Comparison of ENCODE assay signal across 12 cellular contexts in the genomic region with DNA sequence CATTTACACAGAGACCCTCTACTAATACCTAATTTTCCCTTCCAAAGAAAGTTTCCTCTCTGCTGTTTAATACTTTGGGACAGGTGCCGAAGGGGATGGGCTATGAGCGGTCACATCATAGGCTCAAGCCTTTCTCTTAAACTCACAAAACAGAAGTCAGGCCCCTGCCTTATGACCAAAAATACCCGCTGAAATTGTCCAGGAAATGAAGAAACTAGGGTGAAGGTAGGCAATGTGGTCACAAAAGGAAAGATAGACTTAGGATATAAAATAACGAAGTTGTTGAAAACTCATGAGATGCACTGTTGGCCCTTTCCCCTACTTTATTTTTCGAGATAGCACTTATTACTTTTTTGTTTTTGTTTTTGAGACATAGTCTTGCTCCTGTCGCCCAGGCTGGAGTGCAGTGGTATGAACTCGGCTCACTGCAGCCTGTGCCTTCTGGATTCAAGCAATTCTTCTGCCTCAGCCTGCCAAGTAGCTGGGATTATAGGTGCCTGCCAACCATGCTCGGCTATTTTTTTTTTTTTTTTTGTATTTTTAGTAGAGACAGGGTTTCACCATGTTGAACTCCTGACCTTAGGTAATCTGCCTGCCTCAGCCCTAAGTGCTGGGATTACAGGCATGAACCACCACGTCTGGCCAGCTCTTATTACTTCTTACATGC. TPM values are rescaled to one million over a fixed set of nuclear protein-coding genes. Genes with fewer than 3 reads are reported as not detected.
DNase-seq lines count a peak whose midpoint lies in the region; ATAC-seq and TF ChIP-seq lines count a peak whose summit lies in the region.
"Had no signal": no experiment of that assay in that cellular context is flagged by ENCODE, and none has a peak within 500 bp of the region (broad histone marks: within the 10 kb centered on the region; RNA-seq: fewer than 3 reads in every experiment).

No MANE protein-coding gene starts in this region.

- no peaks in the 10 kb centered on the region for H3K9me3 ChIP-seq in HCT116 (ENCODE audit: control insufficient read depth in 1 of 2, insufficient read depth in 1 of 2, low read depth in 1 of 2, low read length in 2 of 2)
- no peaks in the 10 kb centered on the region for H3K9me3 ChIP-seq in heart left ventricle
- H3K9me3 ChIP-seq in skeletal muscle satellite cell (replicated peaks; ENCODE audit: low read length) = no peaks in the 10 kb centered on the region

- no peaks in the 10 kb centered on the region for H3K79me2 ChIP-seq in HCT116 (ENCODE audit: insufficient read depth, low read length)

- no TSS peak for BruUV-seq in HCT116 (replicated peaks; lab: Mats Ljungman, UMichigan)

- intact Hi-C loops in HCT116 (cut with micrococcal nuclease) = no loop called here
- intact Hi-C loops in heart left ventricle (cut with DNase I) = loop anchor here in 1 of 10 donors (10.0 kb wide), 1 partner anchor 191 kb away; no protein-coding TSS in a partner anchor
- intact Hi-C loops in sciatic nerve (cut with DNase I) = no loop called here

- peaks cover 12 to 41% of the 10 kb centered on the region in 2 experiments for H3K4me1 ChIP-seq in HCT116 (ENCODE audit: control insufficient read depth in 1 of 2, insufficient read depth in 2 of 2, low read length in 2 of 2)
- H3K4me1 ChIP-seq in heart left ventricle = peaks cover 0 to 97% (median 84%) of the 10 kb centered on the region in 12 donors
- H3K4me1 ChIP-seq in skeletal muscle satellite cell (ENCODE audit: control insufficient read depth, insufficient read depth, low read length) = peaks cover 71% of the 10 kb centered on the region

- no peak overlapping the region for H3K4me3 ChIP-seq in HCT116 (replicated peaks in 1 of 2; ENCODE audit: low read depth in 1 of 2, low read length in 2 of 2)
- H3K4me3 ChIP-seq in heart left ventricle = no peak overlapping the region
- peak overlapping the region; percentile 8 for H3K4me3 ChIP-seq in skeletal muscle satellite cell (ENCODE audit: low read length)
- no peak overlapping the region for H3K4me3 ChIP-seq in foreskin fibroblast (ENCODE audit: low read depth in 1 of 2, low read length in 2 of 2)

- ATAC-seq in HCT116 (peak; percentile 42), SK-N-SH treated with all-trans-retinoic acid at 6 μM for 48 hours (peak; percentile 21), heart left ventricle (peak in 1 of 4 donors; percentile 27), sciatic nerve (no peak), GM18519 (IDR thresholded peaks at IDR 0.05; ENCODE audit: low FRiP score, unreplicated experiment) (no peak)

- H3K36me3 ChIP-seq in HCT116 (ENCODE audit: control insufficient read depth in 1 of 2, insufficient read depth in 2 of 2, low read length in 2 of 2) = no peaks in the 10 kb centered on the region
- peaks cover 0 to 4% (median 0%) of the 10 kb centered on the region in 9 donors for H3K36me3 ChIP-seq in heart left ventricle
- no peaks in the 10 kb centered on the region for H3K36me3 ChIP-seq in skeletal muscle satellite cell (ENCODE audit: insufficient read depth, low read length)

- no peak for TF ChIP-seq CTCF in HCT116 (IDR thresholded peaks at IDR 0.05 in 2 of 3, conservative IDR thresholded peaks at IDR 0.05 in 1 of 3; ENCODE audit: borderline replicate concordance in 1 of 3, insufficient read depth in 1 of 3, low read depth in 2 of 3, low read length in 2 of 3)
- no peak for TF ChIP-seq CTCF in heart left ventricle (IDR thresholded peaks at IDR 0.05)
- no peak for TF ChIP-seq CTCF in foreskin fibroblast (IDR thresholded peaks at IDR 0.05; ENCODE audit: low read depth, low read length)

- no peaks in the 10 kb centered on the region for H4K20me1 ChIP-seq in HCT116 (ENCODE audit: insufficient read depth)

- RAD21 ChIA-PET in HCT116 (lab: Charles Lee; ENCODE audit: low non-redundant PET in 1 of 2, low total read pairs in 2 of 2, uncharacterized antibody in 2 of 2, unreplicated experiment in 2 of 2) = no interaction called here

- H3K9ac ChIP-seq in HCT116 (ENCODE audit: low read length) = no peak overlapping the region
- H3K9ac ChIP-seq in skeletal muscle satellite cell (ENCODE audit: low read depth, low read length) = peak overlapping the region; percentile 77

- H3K27me3 ChIP-seq in HCT116 (ENCODE audit: insufficient read depth, low read length) (no peaks in the 10 kb centered on the region), heart left ventricle (no peaks in the 10 kb centered on the region), skeletal muscle satellite cell (ENCODE audit: control insufficient read depth, insufficient read depth, low read length) (no peaks in the 10 kb centered on the region)

- 50 to 61% (median 54%) methylated on average over 9 of the region's 9 CpGs for WGBS in heart left ventricle, 4 donors

- POLR2A ChIA-PET in HCT116 (lab: Charles Lee) = no interaction called here

- H3K27ac ChIP-seq in HCT116 (ENCODE audit: low read depth, low read length) (no peak overlapping the region), heart left ventricle (peak overlapping the region in 10 of 12 donors; percentile 22 to 70 (median 42))

- no peak for TF ChIP-seq POLR2A in HCT116 (IDR thresholded peaks at IDR 0.05; ENCODE audit: borderline replicate concordance, extremely low read depth, insufficient read depth, insufficient read length)
- no peak for TF ChIP-seq POLR2A in heart left ventricle (IDR thresholded peaks at IDR 0.05)

- H2AFZ ChIP-seq in HCT116 (ENCODE audit: low read depth, low read length, poor library complexity, severe bottlenecking) = peak overlapping the region; percentile 29

- CTCF ChIA-PET in HCT116 (lab: Charles Lee) = interaction anchor here (0.7 kb wide), 1 partner anchor 14 kb away, joined by 4 read pairs; no protein-coding TSS in a partner anchor

- TF ChIP-seq RAD21 in HCT116 (IDR thresholded peaks at IDR 0.05; ENCODE audit: low read depth) = no peak

- DNase-seq in HCT116 (ENCODE audit: low read depth, low spot score) (no peak), heart left ventricle (no peak), sciatic nerve (ENCODE audit: low spot score) (no peak), foreskin fibroblast (no peak)
- no peak for DNase-seq in activated naive CD4-positive, alpha-beta T cell treated with anti-CD3 and anti-CD28 coated beads, Interleukin-2, amount 50 U/mL, for 16 hours
- DNase-seq: activated CD4-positive, alpha-beta T cell treated with anti-CD3 and anti-CD28 coated beads for 48 hours; activated T-cell treated with anti-CD3 and anti-CD28 coated beads for 4 hours; NCI-H1105; NCI-H2227 treated with DMSO at 0.1 percent for 48 hours had no signal

- peak overlapping the region; percentile 71 for H3K4me2 ChIP-seq in HCT116 (ENCODE audit: low read length)
- H3K4me2 ChIP-seq in skeletal muscle satellite cell (ENCODE audit: low read length) = peak overlapping the region; percentile 61

- no peaks in the 10 kb centered on the region for H3K9me2 ChIP-seq in HCT116 (ENCODE audit: insufficient read depth)

TF ChIP-seq in HCT116, 20 proteins besides CTCF, POLR2A, EP300 and RAD21 (continues in another document):
- no peak for TF ChIP-seq YY1 (IDR thresholded peaks at IDR 0.05; ENCODE audit: extremely low read depth, insufficient replicate concordance, low read depth, low read length)
- TF ChIP-seq EGR1 (IDR thresholded peaks at IDR 0.05; ENCODE audit: low read depth) = no peak
- TF ChIP-seq JUND (IDR thresholded peaks at IDR 0.05) = no peak
- TF ChIP-seq SIN3A (IDR thresholded peaks at IDR 0.05; ENCODE audit: low read depth) = no peak
- no peak for TF ChIP-seq SRF (IDR thresholded peaks at IDR 0.05; ENCODE audit: low read depth)
- no peak for TF ChIP-seq CBX3 (IDR thresholded peaks at IDR 0.05; ENCODE audit: low read depth)
- no peak for TF ChIP-seq ZBTB33 (IDR thresholded peaks at IDR 0.05; ENCODE audit: extremely low read depth, insufficient replicate concordance, low read length)

TF ChIP-seq in SK-N-SH treated with all-trans-retinoic acid at 6 μM for 48 hours, 23 proteins besides CTCF, POLR2A, EP300 and RAD21 (continues in another document):
- TF ChIP-seq CSDC2 (CRISPR knock-in tag; IDR thresholded peaks at IDR 0.05) = no peak
- TF ChIP-seq BACH2 (CRISPR knock-in tag; IDR thresholded peaks at IDR 0.05; ENCODE audit: borderline replicate concordance) = no peak
- TF ChIP-seq, protein P1, sequence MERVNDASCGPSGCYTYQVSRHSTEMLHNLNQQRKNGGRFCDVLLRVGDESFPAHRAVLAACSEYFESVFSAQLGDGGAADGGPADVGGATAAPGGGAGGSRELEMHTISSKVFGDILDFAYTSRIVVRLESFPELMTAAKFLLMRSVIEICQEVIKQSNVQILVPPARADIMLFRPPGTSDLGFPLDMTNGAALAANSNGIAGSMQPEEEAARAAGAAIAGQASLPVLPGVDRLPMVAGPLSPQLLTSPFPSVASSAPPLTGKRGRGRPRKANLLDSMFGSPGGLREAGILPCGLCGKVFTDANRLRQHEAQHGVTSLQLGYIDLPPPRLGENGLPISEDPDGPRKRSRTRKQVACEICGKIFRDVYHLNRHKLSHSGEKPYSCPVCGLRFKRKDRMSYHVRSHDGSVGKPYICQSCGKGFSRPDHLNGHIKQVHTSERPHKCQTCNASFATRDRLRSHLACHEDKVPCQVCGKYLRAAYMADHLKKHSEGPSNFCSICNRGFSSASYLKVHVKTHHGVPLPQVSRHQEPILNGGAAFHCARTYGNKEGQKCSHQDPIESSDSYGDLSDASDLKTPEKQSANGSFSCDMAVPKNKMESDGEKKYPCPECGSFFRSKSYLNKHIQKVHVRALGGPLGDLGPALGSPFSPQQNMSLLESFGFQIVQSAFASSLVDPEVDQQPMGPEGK (CRISPR knock-in tag; IDR thresholded peaks at IDR 0.05; ENCODE audit: borderline replicate concordance) = no peak
- no peak for TF ChIP-seq ZNF8 (CRISPR knock-in tag; IDR thresholded peaks at IDR 0.05)

RNA-seq across cellular contexts. Expression of gene SLC8A1, which starts 16.3 kb away (rescaled TPM):
- total RNA-seq in HCT116 (2021; ENCODE audit: unreplicated experiment) (0.07 TPM), heart left ventricle (1,000 to 10,000 TPM in 5 of 9 donors, 100 to 1,000 TPM in 4; 674 to 1,521 (median 1,074) TPM), sciatic nerve (21.0 TPM)
- not detected in 2 replicates for polyA plus RNA-seq in HCT116 (2012)
- polyA plus RNA-seq in heart left ventricle = 10 to 100 TPM; 61.9 to 65.3 TPM
- 22.9 and 24.1 TPM in 2 replicates for total RNA-seq in skeletal muscle satellite cell (2012; rRNA removed)

Comparison
In these comparisons a context has a peak if more than half of its experiments do, and no peak if none do; other contexts are left out.
1. ATAC-seq: peak in HCT116 (single experiment) and SK-N-SH treated with all-trans-retinoic acid at 6 μM for 48 hours (single experiment); none in sciatic nerve (single experiment) and GM18519 (single experiment).
2. RNA of gene SLC8A1, which starts 16.3 kb away (total RNA-seq): 674 to 1,521 TPM in heart left ventricle; 21.0 TPM in sciatic nerve (single experiment) and 0.07 TPM in HCT116 (single experiment); every median in the first group is over 10 times any median in the second.